Comparison of ENCODE assay signal across 14 cellular contexts in genomic region chr6:20180935-20181334, GRCh38. TPM values are rescaled to one million over a fixed set of nuclear protein-coding genes. Genes with fewer than 3 reads are reported as not detected.
DNase-seq lines count a peak whose midpoint lies in the region; ATAC-seq and FAIRE-seq lines count a peak whose summit lies in the region.
"Had no signal": no experiment of that assay in that cellular context is flagged by ENCODE, and none has a peak within 500 bp of the region (broad histone marks: within the 10 kb centered on the region; RNA-seq: fewer than 3 reads in every experiment).

No MANE protein-coding gene starts in this region.

- H3K9me3 Mint-ChIP-seq in activated T-helper 17 cell treated with anti-CD3 and anti-CD28 coated beads, Interleukin-2, amount 50 U/mL, for 72 hours = peaks cover 5% of the 10 kb centered on the region

- DNase-seq in EH (ENCODE audit: low read depth) (peak; percentile 46), T-helper 9 cell (no peak), HTR-8/SVneo (ENCODE audit: insufficient read length, low spot score) (no peak)
- DNase-seq in activated CD4-positive, alpha-beta T cell treated with anti-CD3 and anti-CD28 coated beads, Interleukin-2, amount 50 U/mL, for 4 hours = no peak
- DNase-seq: activated CD4-positive, alpha-beta T cell treated with anti-CD3 and anti-CD28 coated beads for 48 hours; CD4-positive, alpha-beta memory T cell; endodermal cell; NCI-H1694 treated with DMSO at 0.1 percent for 48 hours; stimulated activated CD4-positive, alpha-beta T cell treated with anti-CD3 and anti-CD28 coated beads, Interleukin-2, amount 100 ng/mL, for 24 hours had no signal

- FAIRE-seq in HTR-8/SVneo (lab: Jason Lieb, UNC) = no peak

- no peak overlapping the region for H3K27ac Mint-ChIP-seq in activated T-helper 17 cell treated with anti-CD3 and anti-CD28 coated beads, Interleukin-2, amount 50 U/mL, for 72 hours
- H3K27ac Mint-ChIP-seq: endodermal cell had no signal

- no peak overlapping the region for H3K4me3 Mint-ChIP-seq in activated T-helper 17 cell treated with anti-CD3 and anti-CD28 coated beads, Interleukin-2, amount 50 U/mL, for 72 hours
- H3K4me3 Mint-ChIP-seq: endodermal cell, neural crest cell had no signal

- ATAC-seq in GM19351 (IDR thresholded peaks at IDR 0.05; ENCODE audit: unreplicated experiment) (peak; percentile 49), HG03060 (IDR thresholded peaks at IDR 0.05; ENCODE audit: low read depth, unreplicated experiment) (peak; percentile 65), HG02885 (IDR thresholded peaks at IDR 0.05; ENCODE audit: poor library complexity, unreplicated experiment) (no peak)
- peak; percentile 72 for ATAC-seq in activated T-helper 17 cell treated with anti-CD3 and anti-CD28 coated beads, Interleukin-2, amount 50 U/mL, for 72 hours (replicated peaks)

- H3K27me3 Mint-ChIP-seq in activated T-helper 17 cell treated with anti-CD3 and anti-CD28 coated beads, Interleukin-2, amount 50 U/mL, for 72 hours = no peaks in the 10 kb centered on the region
- H3K27me3 Mint-ChIP-seq: CD4-positive, alpha-beta memory T cell had no signal

- H3K36me3 Mint-ChIP-seq in activated T-helper 17 cell treated with anti-CD3 and anti-CD28 coated beads, Interleukin-2, amount 50 U/mL, for 72 hours (ENCODE audit: low read depth) = peaks cover 16% of the 10 kb centered on the region

- peaks cover 12% of the 10 kb centered on the region for H3K4me1 Mint-ChIP-seq in activated T-helper 17 cell treated with anti-CD3 and anti-CD28 coated beads, Interleukin-2, amount 50 U/mL, for 72 hours
- H3K4me1 Mint-ChIP-seq: neural crest cell had no signal

RNA-seq across cellular contexts. Expression of gene MBOAT1, which starts 31.3 kb away (rescaled TPM):
- total RNA-seq in activated T-helper 17 cell treated with anti-CD3 and anti-CD28 coated beads, Interleukin-2, amount 50 U/mL, for 72 hours = 10 to 100 TPM; 15.7 to 18.3 TPM
